8 cellular contexts compared by ENCODE assay signal in the genomic region with DNA sequence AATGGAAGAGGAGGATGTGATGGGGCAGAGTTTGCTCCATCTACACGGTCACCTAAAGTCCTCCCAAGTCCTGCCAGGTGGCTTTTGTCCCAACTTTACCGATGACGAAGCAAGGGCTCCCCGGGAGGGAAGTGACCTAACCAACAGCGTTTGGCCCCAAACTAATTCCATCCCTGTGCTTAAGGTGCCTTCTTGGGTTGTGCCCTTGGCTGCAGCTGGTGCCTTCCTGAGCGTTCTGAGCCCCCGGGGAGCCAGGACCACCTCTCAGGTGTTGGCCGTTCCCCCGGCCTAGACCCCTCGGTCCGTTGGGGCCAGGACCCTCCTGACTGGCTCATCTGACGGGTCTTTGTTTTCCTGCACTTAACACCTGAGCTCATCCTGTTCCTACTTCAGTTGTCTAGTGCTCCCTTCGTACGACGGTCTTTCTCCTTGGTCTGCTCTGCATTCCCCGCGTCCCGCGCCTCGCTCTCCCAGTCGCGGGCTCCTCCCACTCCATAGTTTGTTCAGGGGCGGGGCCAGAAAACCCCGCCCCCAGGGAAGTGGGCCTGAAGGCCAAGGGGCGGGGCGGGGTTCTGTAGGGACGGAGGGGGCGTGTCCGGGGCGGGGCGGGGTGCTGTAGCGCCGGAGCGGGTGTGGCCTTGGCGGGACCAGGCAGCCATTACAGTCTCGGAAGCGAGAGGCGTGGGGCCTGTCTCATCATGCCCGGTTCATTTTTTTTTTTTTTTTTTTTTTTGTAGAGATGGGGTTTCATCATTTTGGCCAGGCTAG. TPM values are rescaled to one million over a fixed set of nuclear protein-coding genes. Genes with fewer than 3 reads are reported as not detected.
DNase-seq lines count a peak whose midpoint lies in the region; ATAC-seq, FAIRE-seq and TF ChIP-seq lines count a peak whose summit lies in the region.

No MANE protein-coding gene starts in this region.

- 19% methylated on average over 39 of the region's 39 CpGs for WGBS in A549 (ENCODE audit: missing lambda C conversion rate)
- 4% methylated on average over 7 of the region's 39 CpGs; no CpG with 5 or more reads in 1 of the 2 experiments for WGBS in IMR-90 (ENCODE audit: extremely low coverage in 2 of 2, insufficient read length in 1 of 2), 2 experiments
- no CpG with 5 or more reads among the region's 39 CpGs for WGBS in neuronal stem cell (ENCODE audit: extremely low coverage in 2 of 2, insufficient read length in 2 of 2, insufficient replicate concordance in 1 of 2), 2 donors
- WGBS in stomach, 5 donors = 2 to 6% (median 4%) methylated on average over 37 to 39 of the region's 39 CpGs

- DNase-seq in A549 (ENCODE audit: low read depth in 1 of 2, low spot score in 1 of 2) (peak; percentile 80 to 92), IMR-90 (peak; percentile 78), RCC 7860 (ENCODE audit: low spot score) (peak; percentile 34), fibroblast of the aortic adventitia (ENCODE audit: low read depth) (peak; percentile 74), neuronal stem cell (ENCODE audit: low spot score) (peak; percentile 93), stomach (peak; percentile 98)
- peak; percentile 86 for DNase-seq in activated T-helper 2 cell treated with anti-CD3 and anti-CD28 coated beads, Interferon-gamma antibody, Interleukin-2, Interleukin-4, amounts not matched to agents 10 μg/mL and 5 μg/mL and 100 μg/mL, durations not matched to agents 14 hours and 24 hours and 36 hours (ENCODE audit: low spot score)

- peak overlapping the region; percentile 52 for H3K4me2 ChIP-seq in A549
- peak overlapping the region; percentile 91 for H3K4me2 ChIP-seq in IMR-90 (ENCODE audit: low read depth, low read length)
- peak overlapping the region; percentile 61 for H3K4me2 ChIP-seq in neuronal stem cell (ENCODE audit: insufficient read depth, low read length, poor library complexity, severe bottlenecking)

- H2AK9ac ChIP-seq in IMR-90 (replicated peaks; ENCODE audit: low read depth, low read length, poor library complexity) = peak overlapping the region; percentile 92

- no peak for FAIRE-seq in A549 (lab: Jason Lieb, UNC)
- no peak for FAIRE-seq in RCC 7860 (lab: Jason Lieb, UNC)

- H2AK5ac ChIP-seq in IMR-90 (ENCODE audit: low read depth, low read length) (peak overlapping the region; percentile 24; the same call in 1 of the 2 replicates), neuronal stem cell (ENCODE audit: low read depth, low read length) (peak overlapping the region; percentile 4)

- dilution Hi-C loops in IMR-90 (cut with HindIII; ENCODE audit: low sequenced_read_pairs, unreplicated experiment) = no loop called here

- H4K20me1 ChIP-seq in IMR-90 (ENCODE audit: insufficient read depth, low read length) = no peaks in the 10 kb centered on the region

- no peak overlapping the region for H2BK12ac ChIP-seq in neuronal stem cell (ENCODE audit: low read length)

- no peaks in the 10 kb centered on the region for H3K36me3 Mint-ChIP-seq in activated T-helper 2 cell treated with anti-CD3 and anti-CD28 coated beads, Interferon-gamma antibody, Interleukin-2, Interleukin-4, amounts not matched to agents 10 μg/mL and 5 μg/mL and 100 μg/mL, durations not matched to agents 14 hours and 24 hours and 36 hours (ENCODE audit: low read depth)

- no peak overlapping the region for H2BK20ac ChIP-seq in IMR-90 (ENCODE audit: low read depth, low read length)

- H2BK5ac ChIP-seq in IMR-90 (ENCODE audit: low read depth, low read length, poor library complexity, severe bottlenecking) = no peak overlapping the region
- H2BK5ac ChIP-seq in neuronal stem cell (ENCODE audit: low read length) = peak overlapping the region; percentile 4

- no peak for TF ChIP-seq POLR2A in A549 (IDR thresholded peaks at IDR 0.05; ENCODE audit: low read length)
- no peak for TF ChIP-seq POLR2A in IMR-90 (IDR thresholded peaks at IDR 0.05; ENCODE audit: low read depth, low read length)
- no peak for TF ChIP-seq POLR2A in stomach (IDR thresholded peaks at IDR 0.05)

- CTCF ChIA-PET in A549 (lab: Yijun Ruan, JAX) (interaction anchor here (1.0 to 10.9 kb wide), 10 partner anchors 9 to 64 kb away, joined by 3 to 124 read pairs (median 5); partner anchors contain the start of gene IL32), IMR-90 (lab: Yijun Ruan, JAX) (no interaction called here)

- H3K79me1 ChIP-seq in IMR-90 (ENCODE audit: low read depth in 1 of 2, low read length in 2 of 2) (no peaks in the 10 kb centered on the region), neuronal stem cell (ENCODE audit: low read depth, low read length) (no peaks in the 10 kb centered on the region)

- no peaks in the 10 kb centered on the region for H3K36me3 ChIP-seq in IMR-90 (ENCODE audit: control insufficient read depth, insufficient read depth, low read length)
- H3K36me3 ChIP-seq in neuronal stem cell (replicated peaks in 1 of 2; ENCODE audit: control insufficient read depth in 2 of 2, insufficient read depth in 2 of 2, low read length in 2 of 2) = no peaks in the 10 kb centered on the region
- no peaks in the 10 kb centered on the region for H3K36me3 ChIP-seq in stomach

- peak overlapping the region; percentile 72; the same call in 1 of the 2 replicates for H3K14ac ChIP-seq in IMR-90 (replicated peaks; ENCODE audit: low read depth, low read length)
- H3K14ac ChIP-seq in neuronal stem cell (ENCODE audit: low read length) = peak overlapping the region; percentile 5

- H3K56ac ChIP-seq in IMR-90 (ENCODE audit: extremely low read depth, insufficient read depth, low read length) = no peak overlapping the region

- H3K9me1 ChIP-seq in IMR-90 (ENCODE audit: insufficient read depth, low read length) = peaks cover 17% of the 10 kb centered on the region

- H2AFZ ChIP-seq in IMR-90 (replicated peaks; ENCODE audit: low read length, poor library complexity) = peak overlapping the region; percentile 96
- H2AFZ ChIP-seq in neuronal stem cell (ENCODE audit: low read length) = peak overlapping the region; percentile 75

- H3K9me3 Mint-ChIP-seq in activated T-helper 2 cell treated with anti-CD3 and anti-CD28 coated beads, Interferon-gamma antibody, Interleukin-2, Interleukin-4, amounts not matched to agents 10 μg/mL and 5 μg/mL and 100 μg/mL, durations not matched to agents 14 hours and 24 hours and 36 hours = no peaks in the 10 kb centered on the region

- no peak overlapping the region for H2BK15ac ChIP-seq in IMR-90 (ENCODE audit: low read depth, low read length)
- H2BK15ac ChIP-seq in neuronal stem cell (ENCODE audit: low read length) = peak overlapping the region; percentile 82

- TF ChIP-seq RAD21 in A549 (conservative IDR thresholded peaks at IDR 0.05 in 1 of 2, IDR thresholded peaks at IDR 0.05 in 1 of 2) (no peak), IMR-90 (IDR thresholded peaks at IDR 0.05; ENCODE audit: low read length) (no peak)

- H3K27ac Mint-ChIP-seq in activated T-helper 2 cell treated with anti-CD3 and anti-CD28 coated beads, Interferon-gamma antibody, Interleukin-2, Interleukin-4, amounts not matched to agents 10 μg/mL and 5 μg/mL and 100 μg/mL, durations not matched to agents 14 hours and 24 hours and 36 hours = peak overlapping the region; percentile 47

- POLR2A ChIA-PET in A549 (lab: Yijun Ruan, JAX) (no interaction called here), IMR-90 (lab: Charles Lee; ENCODE audit: unreplicated experiment) (no interaction called here)

- H3K23ac ChIP-seq in IMR-90 (ENCODE audit: low read depth, low read length) = peak overlapping the region; percentile 86
- peak overlapping the region; percentile 70 for H3K23ac ChIP-seq in neuronal stem cell (ENCODE audit: low read depth, low read length, poor library complexity)

- peak; percentile 75 to 87 for ATAC-seq in A549
- ATAC-seq in GM18907 (IDR thresholded peaks at IDR 0.05; ENCODE audit: unreplicated experiment) = peak; percentile 38
- peak; percentile 99 for ATAC-seq in IMR-90 (ENCODE audit: low read depth)

- H3K27ac ChIP-seq in A549 = peak overlapping the region; percentile 69 to 78
- no peak overlapping the region for H3K27ac ChIP-seq in IMR-90 (ENCODE audit: insufficient read depth, low read length)
- H3K27ac ChIP-seq in neuronal stem cell (replicated peaks; ENCODE audit: low read length) = no peak overlapping the region
- H3K27ac ChIP-seq in stomach = peak overlapping the region in 2 of 5 donors; percentile 17 to 30

- H3K18ac ChIP-seq in IMR-90 (ENCODE audit: low read depth, low read length) (no peak overlapping the region; the same call in 1 of the 2 replicates), neuronal stem cell (ENCODE audit: low read length) (peak overlapping the region; percentile 80)

- in situ Hi-C loops in IMR-90 (cut with MboI; ENCODE audit: low sequenced_read_pairs) = loop anchor here (5.0 kb wide), 1 partner anchor 38 kb away; no protein-coding TSS in a partner anchor

- no peak for TF ChIP-seq CTCF in A549 (IDR thresholded peaks at IDR 0.05)
- TF ChIP-seq CTCF in IMR-90 (conservative IDR thresholded peaks at IDR 0.05; ENCODE audit: low read depth, low read length) = no peak
- TF ChIP-seq CTCF in fibroblast of the aortic adventitia (IDR thresholded peaks at IDR 0.05; ENCODE audit: insufficient read depth, low read length) = no peak
- no peak for TF ChIP-seq CTCF in stomach (IDR thresholded peaks at IDR 0.05)

- H4K8ac ChIP-seq in IMR-90 (ENCODE audit: low read depth in 2 of 2, low read length in 2 of 2) (peak overlapping the region; percentile 75 to 90; a peak in 3 of 4 replicates), neuronal stem cell (ENCODE audit: low read depth, low read length) (no peak overlapping the region)

- peak overlapping the region; percentile 26; the same call in 1 of the 2 replicates for H4K5ac ChIP-seq in IMR-90 (ENCODE audit: low read depth, low read length)

- peaks cover 29% of the 10 kb centered on the region for H3K4me1 Mint-ChIP-seq in activated T-helper 2 cell treated with anti-CD3 and anti-CD28 coated beads, Interferon-gamma antibody, Interleukin-2, Interleukin-4, amounts not matched to agents 10 μg/mL and 5 μg/mL and 100 μg/mL, durations not matched to agents 14 hours and 24 hours and 36 hours (ENCODE audit: low read depth)

- TF ChIP-seq EP300 in A549 (IDR thresholded peaks at IDR 0.05) = no peak
- TF ChIP-seq EP300 in stomach (IDR thresholded peaks at IDR 0.05) = no peak

- no TSS peak for BruUV-seq in IMR-90 (replicated peaks; lab: Mats Ljungman, UMichigan)

- H3K4me1 ChIP-seq in A549 (peaks cover 15% of the 10 kb centered on the region), IMR-90 (ENCODE audit: control insufficient read depth, insufficient read depth, low read length) (peaks cover 3% of the 10 kb centered on the region), neuronal stem cell (ENCODE audit: control insufficient read depth in 2 of 2, insufficient read depth in 1 of 2, low read depth in 1 of 2, low read length in 2 of 2) (peaks cover 27 to 30% of the 10 kb centered on the region in 2 donors), stomach (peaks cover 16 to 29% (median 22%) of the 10 kb centered on the region in 4 donors)

- no peak overlapping the region for H3K9ac ChIP-seq in IMR-90 (ENCODE audit: low read depth, low read length)
- H3K9ac ChIP-seq in neuronal stem cell (ENCODE audit: low read depth, low read length, poor library complexity) = peak overlapping the region; percentile 56

- H4K91ac ChIP-seq in IMR-90 (ENCODE audit: insufficient read depth, low read depth, low read length) (no peak overlapping the region), neuronal stem cell (ENCODE audit: low read depth, low read length, poor library complexity) (no peak overlapping the region)

- peaks cover 4% of the 10 kb centered on the region for H3K27me3 Mint-ChIP-seq in activated T-helper 2 cell treated with anti-CD3 and anti-CD28 coated beads, Interferon-gamma antibody, Interleukin-2, Interleukin-4, amounts not matched to agents 10 μg/mL and 5 μg/mL and 100 μg/mL, durations not matched to agents 14 hours and 24 hours and 36 hours (ENCODE audit: low read depth)

- intact Hi-C loops in IMR-90 (cut with micrococcal nuclease) (no loop called here), stomach (cut with DNase I; ENCODE audit: low total_unique reads) (no loop called here)
- intact Hi-C loops in activated T-helper 2 cell treated with anti-CD3 and anti-CD28 coated beads, Interferon-gamma antibody, Interleukin-2, Interleukin-4, amounts not matched to agents 10 μg/mL and 5 μg/mL and 100 μg/mL, durations not matched to agents 14 hours and 24 hours and 36 hours (cut with micrococcal nuclease) = loop anchor here (1.0 to 10.0 kb wide), 5 partner anchors 24 to 65 kb away; no protein-coding TSS in a partner anchor

- H3K4me3 Mint-ChIP-seq in activated T-helper 2 cell treated with anti-CD3 and anti-CD28 coated beads, Interferon-gamma antibody, Interleukin-2, Interleukin-4, amounts not matched to agents 10 μg/mL and 5 μg/mL and 100 μg/mL, durations not matched to agents 14 hours and 24 hours and 36 hours (ENCODE audit: low read depth) = peak overlapping the region; percentile 69

- H3K4ac ChIP-seq in IMR-90 (ENCODE audit: low read depth, low read length) (peak overlapping the region; percentile 83; the same call in 1 of the 2 replicates), neuronal stem cell (ENCODE audit: low read length) (no peak overlapping the region)

- H3K27me3 ChIP-seq in IMR-90 (ENCODE audit: control insufficient read depth, insufficient read depth, low read length) = peaks cover 27% of the 10 kb centered on the region
- H3K27me3 ChIP-seq in neuronal stem cell (ENCODE audit: control insufficient read depth in 3 of 3, insufficient read depth in 3 of 3, low read depth in 1 of 3, low read length in 3 of 3) = peaks cover 0 to 24% (median 6%) of the 10 kb centered on the region in 3 experiments
- peaks cover 0 to 47% (median 0%) of the 10 kb centered on the region in 3 donors for H3K27me3 ChIP-seq in stomach

- peak overlapping the region; percentile 34; the same call in 2 of the 3 replicates for H3K4me3 ChIP-seq in A549
- H3K4me3 ChIP-seq in IMR-90 (ENCODE audit: insufficient read depth, low read depth, low read length) = peak overlapping the region; percentile 31; the same call in 1 of the 2 replicates
- peak overlapping the region; percentile 31 for H3K4me3 ChIP-seq in fibroblast of the aortic adventitia (ENCODE audit: low read depth, low read length)
- peak overlapping the region in 1 of 2 donors; percentile 70 for H3K4me3 ChIP-seq in neuronal stem cell (ENCODE audit: low read length in 2 of 2)
- peak overlapping the region; percentile 7 to 30 (median 24) for H3K4me3 ChIP-seq in stomach

- H3K9me3 ChIP-seq in A549 = no peaks in the 10 kb centered on the region
- H3K9me3 ChIP-seq in IMR-90 (ENCODE audit: control insufficient read depth, insufficient read depth, low read length) = no peaks in the 10 kb centered on the region
- peaks cover 0 to 2% of the 10 kb centered on the region in 2 donors for H3K9me3 ChIP-seq in neuronal stem cell (replicated peaks in 1 of 2; ENCODE audit: control insufficient read depth in 2 of 2, insufficient read depth in 1 of 2, low read depth in 1 of 2, low read length in 2 of 2)
- no peaks in the 10 kb centered on the region for H3K9me3 ChIP-seq in stomach

- H2BK120ac ChIP-seq in IMR-90 (ENCODE audit: low read depth, low read length) (no peak overlapping the region), neuronal stem cell (ENCODE audit: low read depth, low read length) (no peak overlapping the region)

RNA-seq across cellular contexts. Expression of gene ZSCAN10, which starts 0.8 kb away (rescaled TPM):
- polyA plus RNA-seq in A549 (2011; rRNA removed) (0.08 and 0.09 TPM in 2 replicates), A549 (2017; fragmentation: RNase III; extraction: RNeasy Plus Mini Kit Qiagen cat#74134 plus additional on column Dnase treatment) (not detected in 3 replicates), IMR-90 (2012; rRNA removed) (not detected in 2 replicates), stomach (not detected)
- not detected in 2 replicates for polyA plus RNA-seq in A549 (2012; cell fraction: cytosol; rRNA removed)
- 0.12 TPM in 1 of 2 replicates, not detected in the other for polyA plus RNA-seq in A549 (2012; cell fraction: nucleus; rRNA removed)
- polyA minus RNA-seq in A549 (2011; rRNA and poly(A)+ RNA removed) = not detected in 2 replicates
- total RNA-seq in IMR-90 (2012; rRNA removed) (not detected in 2 replicates), fibroblast of the aortic adventitia (ENCODE audit: low replicate concordance) (not detected in 2 replicates), stomach (not detected)
- polyA plus RNA-seq in IMR-90 (2012; cell fraction: cytosol; rRNA removed) = not detected in 2 replicates
- polyA plus RNA-seq in IMR-90 (2012; cell fraction: nucleus; rRNA removed; ENCODE audit: low replicate concordance) = 0.02 and 0.12 TPM in 2 replicates
- not detected in 2 replicates for total RNA-seq in activated T-helper 2 cell treated with anti-CD3 and anti-CD28 coated beads, Interferon-gamma antibody, Interleukin-2, Interleukin-4, amounts not matched to agents 10 μg/mL and 5 μg/mL and 100 μg/mL, durations not matched to agents 14 hours and 24 hours and 36 hours
- polyA plus RNA-seq in neuronal stem cell (2013, experiment 1 of 2) = 1.1 TPM
- 1.1 TPM for polyA plus RNA-seq in neuronal stem cell (2013, experiment 2 of 2)

RNA-seq across cellular contexts. Expression of gene ZNF205, which starts 12.5 kb away (rescaled TPM):
- polyA plus RNA-seq in A549 (2011; rRNA removed) = 3.1 and 4.3 TPM in 2 replicates
- polyA plus RNA-seq in A549 (2012; cell fraction: cytosol; rRNA removed) = 14.1 and 22.4 TPM in 2 replicates
- polyA plus RNA-seq in A549 (2012; cell fraction: nucleus; rRNA removed) = 19.0 and 35.0 TPM in 2 replicates
- 8.5 to 9.6 TPM (median 9.2 TPM) in 3 replicates for polyA plus RNA-seq in A549 (2017; fragmentation: RNase III; extraction: RNeasy Plus Mini Kit Qiagen cat#74134 plus additional on column Dnase treatment)
- 2.6 and 3.3 TPM in 2 replicates for polyA minus RNA-seq in A549 (2011; rRNA and poly(A)+ RNA removed)
- 8.2 and 8.3 TPM in 2 replicates for total RNA-seq in IMR-90 (2012; rRNA removed)
- polyA plus RNA-seq in IMR-90 (2012; rRNA removed) = 12.7 and 14.5 TPM in 2 replicates
- 9.2 and 18.7 TPM in 2 replicates for polyA plus RNA-seq in IMR-90 (2012; cell fraction: cytosol; rRNA removed)
- 15.6 and 43.0 TPM in 2 replicates for polyA plus RNA-seq in IMR-90 (2012; cell fraction: nucleus; rRNA removed; ENCODE audit: low replicate concordance)
- 0.09 and 0.18 TPM in 2 replicates for total RNA-seq in activated T-helper 2 cell treated with anti-CD3 and anti-CD28 coated beads, Interferon-gamma antibody, Interleukin-2, Interleukin-4, amounts not matched to agents 10 μg/mL and 5 μg/mL and 100 μg/mL, durations not matched to agents 14 hours and 24 hours and 36 hours
- 12.3 and 14.7 TPM in 2 replicates for total RNA-seq in fibroblast of the aortic adventitia (ENCODE audit: low replicate concordance)
- polyA plus RNA-seq in neuronal stem cell (2013, experiment 1 of 2) = 10.4 TPM
- polyA plus RNA-seq in neuronal stem cell (2013, experiment 2 of 2) = 9.9 TPM
- 10 to 100 TPM in 1 of 5 donors, 1 to 10 TPM in 3, under 1 TPM in 1; 0.87 to 21.9 (median 5.5) TPM for total RNA-seq in stomach
- 10 to 100 TPM; 16.6 to 27.5 (median 20.9) TPM for polyA plus RNA-seq in stomach

RNA-seq across cellular contexts. Expression of gene IL32, which starts 34.5 kb away (rescaled TPM):
- polyA plus RNA-seq in A549 (2011; rRNA removed) (8.9 and 12.4 TPM in 2 replicates), A549 (2017; fragmentation: RNase III; extraction: RNeasy Plus Mini Kit Qiagen cat#74134 plus additional on column Dnase treatment) (18.8 to 32.0 TPM (median 20.2 TPM) in 3 replicates), IMR-90 (2012; rRNA removed) (95.7 and 99.9 TPM in 2 replicates), stomach (100 to 1,000 TPM in 1 of 3 donors, 10 to 100 TPM in 2; 56.3 to 129 (median 60.9) TPM)
- 12.0 and 13.2 TPM in 2 replicates for polyA plus RNA-seq in A549 (2012; cell fraction: cytosol; rRNA removed)
- 12.0 and 15.8 TPM in 2 replicates for polyA plus RNA-seq in A549 (2012; cell fraction: nucleus; rRNA removed)
- 4.7 and 8.6 TPM in 2 replicates for polyA minus RNA-seq in A549 (2011; rRNA and poly(A)+ RNA removed)
- total RNA-seq in IMR-90 (2012; rRNA removed) (21.7 and 25.6 TPM in 2 replicates), fibroblast of the aortic adventitia (ENCODE audit: low replicate concordance) (7.6 and 7.8 TPM in 2 replicates), stomach (100 to 1,000 TPM in 1 of 5 donors, 10 to 100 TPM in 3, 1 to 10 TPM in 1; 9.9 to 504 (median 90.4) TPM)
- polyA plus RNA-seq in IMR-90 (2012; cell fraction: cytosol; rRNA removed) = 129 and 155 TPM in 2 replicates
- polyA plus RNA-seq in IMR-90 (2012; cell fraction: nucleus; rRNA removed; ENCODE audit: low replicate concordance) = 61.6 and 113 TPM in 2 replicates
- total RNA-seq in activated T-helper 2 cell treated with anti-CD3 and anti-CD28 coated beads, Interferon-gamma antibody, Interleukin-2, Interleukin-4, amounts not matched to agents 10 μg/mL and 5 μg/mL and 100 μg/mL, durations not matched to agents 14 hours and 24 hours and 36 hours = 773 and 798 TPM in 2 replicates
- 0.81 TPM for polyA plus RNA-seq in neuronal stem cell (2013, experiment 1 of 2)
- 0.69 TPM for polyA plus RNA-seq in neuronal stem cell (2013, experiment 2 of 2)

RNA-seq across cellular contexts. Expression of gene ZNF213, which starts 34.9 kb away (rescaled TPM):
- polyA plus RNA-seq in A549 (2011; rRNA removed) (0.72 and 1.8 TPM in 2 replicates), A549 (2017; fragmentation: RNase III; extraction: RNeasy Plus Mini Kit Qiagen cat#74134 plus additional on column Dnase treatment) (5.9 to 6.2 TPM (median 6.1 TPM) in 3 replicates), IMR-90 (2012; rRNA removed) (4.0 and 4.1 TPM in 2 replicates), stomach (1 to 10 TPM; 5.8 to 6.7 (median 6.1) TPM)
- polyA plus RNA-seq in A549 (2012; cell fraction: cytosol; rRNA removed) = 0.79 and 1.8 TPM in 2 replicates
- 2.2 and 2.3 TPM in 2 replicates for polyA plus RNA-seq in A549 (2012; cell fraction: nucleus; rRNA removed)
- 2.4 and 3.4 TPM in 2 replicates for polyA minus RNA-seq in A549 (2011; rRNA and poly(A)+ RNA removed)
- total RNA-seq in IMR-90 (2012; rRNA removed) (0.56 and 0.72 TPM in 2 replicates), fibroblast of the aortic adventitia (ENCODE audit: low replicate concordance) (6.9 and 7.0 TPM in 2 replicates), stomach (10 to 100 TPM in 3 of 5 donors, 1 to 10 TPM in 2; 1.3 to 87.8 (median 20.0) TPM)
- polyA plus RNA-seq in IMR-90 (2012; cell fraction: cytosol; rRNA removed) = 2.3 and 4.0 TPM in 2 replicates
- polyA plus RNA-seq in IMR-90 (2012; cell fraction: nucleus; rRNA removed; ENCODE audit: low replicate concordance) = 1.7 and 4.7 TPM in 2 replicates
- 9.1 and 9.3 TPM in 2 replicates for total RNA-seq in activated T-helper 2 cell treated with anti-CD3 and anti-CD28 coated beads, Interferon-gamma antibody, Interleukin-2, Interleukin-4, amounts not matched to agents 10 μg/mL and 5 μg/mL and 100 μg/mL, durations not matched to agents 14 hours and 24 hours and 36 hours
- polyA plus RNA-seq in neuronal stem cell (2013, experiment 1 of 2) = 8.2 TPM
- 7.9 TPM for polyA plus RNA-seq in neuronal stem cell (2013, experiment 2 of 2)

RNA-seq across cellular contexts. Expression of gene MMP25, which starts 53.6 kb away (rescaled TPM):
- polyA plus RNA-seq in A549 (2011; rRNA removed) (0.03 and 0.04 TPM in 2 replicates), A549 (2017; fragmentation: RNase III; extraction: RNeasy Plus Mini Kit Qiagen cat#74134 plus additional on column Dnase treatment) (0.25 to 0.31 TPM (median 0.25 TPM) in 3 replicates), IMR-90 (2012; rRNA removed) (0.07 TPM in 2 replicates), stomach (1 to 10 TPM in 1 of 3 donors, under 1 TPM in 2; 0.48 to 2.9 (median 0.61) TPM)
- polyA plus RNA-seq in A549 (2012; cell fraction: cytosol; rRNA removed) = 0.24 and 0.31 TPM in 2 replicates
- 0.71 and 1.0 TPM in 2 replicates for polyA plus RNA-seq in A549 (2012; cell fraction: nucleus; rRNA removed)
- 0.05 and 0.17 TPM in 2 replicates for polyA minus RNA-seq in A549 (2011; rRNA and poly(A)+ RNA removed)
- total RNA-seq in IMR-90 (2012; rRNA removed) (not detected in 2 replicates), fibroblast of the aortic adventitia (ENCODE audit: low replicate concordance) (not detected in 2 replicates), stomach (1 to 10 TPM in 2 of 5 donors, not detected in 3; 1.1 to 1.6 TPM)
- 0.03 and 0.07 TPM in 2 replicates for polyA plus RNA-seq in IMR-90 (2012; cell fraction: cytosol; rRNA removed)
- polyA plus RNA-seq in IMR-90 (2012; cell fraction: nucleus; rRNA removed; ENCODE audit: low replicate concordance) = 0.50 and 0.57 TPM in 2 replicates
- total RNA-seq in activated T-helper 2 cell treated with anti-CD3 and anti-CD28 coated beads, Interferon-gamma antibody, Interleukin-2, Interleukin-4, amounts not matched to agents 10 μg/mL and 5 μg/mL and 100 μg/mL, durations not matched to agents 14 hours and 24 hours and 36 hours = 7.7 TPM in 2 replicates
- polyA plus RNA-seq in neuronal stem cell (2013, experiment 1 of 2) = 0.28 TPM
- 0.26 TPM for polyA plus RNA-seq in neuronal stem cell (2013, experiment 2 of 2)

Comparison
In these comparisons a context has a peak if more than half of its experiments do, and no peak if none do; other contexts are left out.
1. ATAC-seq: peak in every context shown above with its lines; median percentile 99 in IMR-90; 81 in A549; 38 in GM18907.
2. DNase-seq: peak in every context shown above with its lines; median percentile 98 in stomach; 93 in neuronal stem cell; 86 in A549; 86 in activated T-helper 2 cell treated with anti-CD3 and anti-CD28 coated beads, Interferon-gamma antibody, Interleukin-2, Interleukin-4, amounts not matched to agents 10 μg/mL and 5 μg/mL and 100 μg/mL, durations not matched to agents 14 hours and 24 hours and 36 hours; 78 in IMR-90; 74 in fibroblast of the aortic adventitia; 34 in RCC 7860.
3. H3K27ac ChIP-seq: peak in A549 (2 of 2); none in IMR-90 (single experiment) and neuronal stem cell (single experiment).
4. Peak in every context shown above with its lines, with median percentiles within 50 percentile points of each other: H3K4me2 ChIP-seq.